In genomic region chr9:94697972-94698581, GRCh38 we compare ENCODE assay signal across 11 cellular contexts. TPM values are rescaled to one million over a fixed set of nuclear protein-coding genes. Genes with fewer than 3 reads are reported as not detected.
DNase-seq lines count a peak whose midpoint lies in the region; ATAC-seq, FAIRE-seq and TF ChIP-seq lines count a peak whose summit lies in the region.
"Had no signal": no experiment of that assay in that cellular context is flagged by ENCODE, and none has a peak within 500 bp of the region (broad histone marks: within the 10 kb centered on the region; RNA-seq: fewer than 3 reads in every experiment).

No MANE protein-coding gene starts in this region.

- H3K18ac ChIP-seq in H1 (ENCODE audit: extremely low read depth, low read length) = no peak overlapping the region

- H3K4me3 Mint-ChIP-seq in Caco-2 (ENCODE audit: unreplicated experiment) (no peak overlapping the region), mesothelial cell of epicardium (no peak overlapping the region)

- TF ChIP-seq POLR2A in H1 (IDR thresholded peaks at IDR 0.05; ENCODE audit: control extremely low read depth in 1 of 2, low read depth in 2 of 2, low read length in 2 of 2) = no peak

- H2BK15ac ChIP-seq in H1 (ENCODE audit: low read length) = no peak overlapping the region

- H3K14ac ChIP-seq in H1 (ENCODE audit: insufficient read length) = no peak overlapping the region

- 86% methylated on average over 5 of the region's 5 CpGs; no CpG with 5 or more reads in 1 of the 2 experiments for WGBS in H1 (ENCODE audit: extremely low coverage in 1 of 2, insufficient coverage in 1 of 2, insufficient read length in 1 of 2, insufficient replicate concordance in 2 of 2, low coverage in 1 of 2, low lambda C conversion rate in 2 of 2, missing lambda C conversion rate in 1 of 2), 2 experiments

- H2BK5ac ChIP-seq in H1 (ENCODE audit: low read depth, low read length) = no peak overlapping the region

- no peaks in the 10 kb centered on the region for H3K36me3 ChIP-seq in Caco-2 (ENCODE audit: control insufficient read depth, insufficient read depth, low read length)
- no peaks in the 10 kb centered on the region for H3K36me3 ChIP-seq in H1 (ENCODE audit: control insufficient read depth in 2 of 4, insufficient read depth in 4 of 4, low read length in 3 of 4)
- H3K36me3 ChIP-seq in tibial artery = no peaks in the 10 kb centered on the region
- H3K36me3 ChIP-seq: left ventricle myocardium inferior had no signal

- no peaks in the 10 kb centered on the region for H3K79me1 ChIP-seq in H1 (ENCODE audit: low read depth, low read length)

- no peak for ATAC-seq in HG03025 (IDR thresholded peaks at IDR 0.05; ENCODE audit: low FRiP score, unreplicated experiment)

- H4K8ac ChIP-seq in H1 (ENCODE audit: extremely low read depth, insufficient read depth, low read length) = no peak overlapping the region

- intact Hi-C loops in Caco-2 (cut with micrococcal nuclease; ENCODE audit: unreplicated experiment) (no loop called here), tibial artery (cut with DNase I; ENCODE audit: low total_unique reads) (no loop called here)

- H3K27ac ChIP-seq in H1 (ENCODE audit: low read depth, low read length) = no peak overlapping the region
- H3K27ac ChIP-seq in tibial artery = no peak overlapping the region
- H3K27ac ChIP-seq: left ventricle myocardium inferior had no signal

- H4K91ac ChIP-seq in H1 (replicated peaks; ENCODE audit: insufficient read length, low read length) = no peak overlapping the region

- no peak overlapping the region for H3K56ac ChIP-seq in H1 (replicated peaks; ENCODE audit: insufficient read length, low read depth, low read length)

- BruUV-seq in Caco-2 (replicated peaks; lab: Mats Ljungman, UMichigan) = no TSS peak

- H3K4me3 ChIP-seq in Caco-2 (ENCODE audit: low read depth, low read length) (no peak overlapping the region), H1 (ENCODE audit: extremely low read depth in 1 of 4, insufficient read depth in 2 of 4, low read depth in 3 of 4, low read length in 4 of 4) (no peak overlapping the region), tibial artery (no peak overlapping the region)
- H3K4me3 ChIP-seq: left ventricle myocardium inferior had no signal

- peak; percentile 67 for DNase-seq in Caco-2
- DNase-seq in H1 (ENCODE audit: low read depth in 1 of 2, low spot score in 2 of 2) = no peak
- no peak for DNase-seq in mesothelial cell of epicardium (ENCODE audit: low spot score in 2 of 2, unreplicated experiment in 2 of 2)
- DNase-seq in pons (ENCODE audit: low spot score) = no peak
- no peak for DNase-seq in activated CD4-positive, alpha-beta T cell treated with anti-CD3 and anti-CD28 coated beads, Interleukin-2, amount 50 U/mL, for 4 hours
- no peak for DNase-seq in tibial artery
- DNase-seq: left ventricle myocardium inferior, NCI-H446 treated with DMSO at 0.1 percent for 48 hours had no signal

- 0 out of 2 replicates have a peak overlapping the region, but pooled peaks have one; percentile 16 for H2AFZ ChIP-seq in H1 (ENCODE audit: low read length)

- POLR2A ChIA-PET in Caco-2 (lab: Charles Lee) = interaction anchor here (0.5 to 2.2 kb wide), 3 partner anchors 17 to 144 kb away, joined by 3 to 7 read pairs (median 5); partner anchors contain the start of gene AOPEP
- POLR2A ChIA-PET in H1 (lab: Charles Lee; ENCODE audit: partially characterized antibody) = no interaction called here

- no peak overlapping the region for H2BK20ac ChIP-seq in H1 (ENCODE audit: low read length)

- CTCF ChIA-PET in Caco-2 (lab: Charles Lee) (interaction anchor here (0.9 to 1.2 kb wide), 3 partner anchors 17 to 29 kb away, joined by 3 to 4 read pairs (median 3); partner anchors contain the start of gene AOPEP), H1 (lab: Charles Lee; ENCODE audit: partially characterized antibody) (interaction anchor here (0.6 to 1.4 kb wide), 6 partner anchors 17 to 433 kb away, joined by 3 to 6 read pairs (median 3); partner anchors contain the start of gene PCAT7)

- no peak overlapping the region for H2AK5ac ChIP-seq in H1 (ENCODE audit: low read depth, low read length)

- no peak overlapping the region for H4K5ac ChIP-seq in H1 (ENCODE audit: insufficient read length, low read depth, low read length)

- H3K23ac ChIP-seq in H1 (ENCODE audit: insufficient read length) = no peak overlapping the region

- peaks cover 10% of the 10 kb centered on the region for H3K36me3 Mint-ChIP-seq in Caco-2 (ENCODE audit: insufficient read depth, unreplicated experiment)
- no peaks in the 10 kb centered on the region for H3K36me3 Mint-ChIP-seq in mesothelial cell of epicardium

- TF ChIP-seq EP300 in Ishikawa (IDR thresholded peaks at IDR 0.05; ENCODE audit: borderline replicate concordance) (peak; percentile 75; the same call in 1 of the 2 replicates), H1 (IDR thresholded peaks at IDR 0.05; ENCODE audit: borderline replicate concordance in 1 of 2, low read depth in 2 of 2, low read length in 2 of 2) (no peak)

- no peak overlapping the region for H2BK120ac ChIP-seq in H1 (replicated peaks; ENCODE audit: low read depth, low read length)

- H3K27me3 Mint-ChIP-seq in Caco-2 (ENCODE audit: insufficient read depth, unreplicated experiment) = no peaks in the 10 kb centered on the region
- H3K27me3 Mint-ChIP-seq in mesothelial cell of epicardium (ENCODE audit: low read depth) = no peaks in the 10 kb centered on the region

- H3K4me1 ChIP-seq in Caco-2 (peaks cover 72% of the 10 kb centered on the region), H1 (replicated peaks in 1 of 4; ENCODE audit: control insufficient read depth in 3 of 4, insufficient read depth in 4 of 4, low read length in 3 of 4) (peaks cover 0 to 2% (median 0%) of the 10 kb centered on the region in 4 experiments; a peak in 1 of 7 replicates), tibial artery (peaks cover 0 to 4% (median 0%) of the 10 kb centered on the region in 4 donors)
- H3K4me1 ChIP-seq: left ventricle myocardium inferior had no signal

- H3K9ac ChIP-seq in H1 (replicated peaks in 1 of 4; ENCODE audit: extremely low read depth in 1 of 4, low read depth in 3 of 4, low read length in 3 of 4) = no peak overlapping the region

- peak overlapping the region; percentile 85 for H3K27ac Mint-ChIP-seq in Caco-2 (ENCODE audit: unreplicated experiment)
- peak overlapping the region; percentile 81 for H3K27ac Mint-ChIP-seq in mesothelial cell of epicardium

- H2BK12ac ChIP-seq in H1 (ENCODE audit: low read depth, low read length) = no peak overlapping the region

- H3K79me2 ChIP-seq in H1 (ENCODE audit: control insufficient read depth in 1 of 2, insufficient read depth in 2 of 2, low read length in 2 of 2) = no peaks in the 10 kb centered on the region

- no peak overlapping the region for H3K4me2 ChIP-seq in H1 (ENCODE audit: insufficient read depth in 1 of 2, low read depth in 2 of 2, low read length in 2 of 2)

- TF ChIP-seq RAD21 in Ishikawa (IDR thresholded peaks at IDR 0.05; ENCODE audit: low read depth) = no peak
- no peak for TF ChIP-seq RAD21 in H1 (IDR thresholded peaks at IDR 0.05 in 1 of 2, conservative IDR thresholded peaks at IDR 0.05 in 1 of 2; ENCODE audit: low read depth in 2 of 2, low read length in 2 of 2)

- H3K9me3 Mint-ChIP-seq in Caco-2 (ENCODE audit: unreplicated experiment) (peaks cover 10% of the 10 kb centered on the region), mesothelial cell of epicardium (no peaks in the 10 kb centered on the region)

- H3K9me3 ChIP-seq in Caco-2 (no peaks in the 10 kb centered on the region), H1 (ENCODE audit: insufficient read depth in 2 of 2, low read depth in 1 of 2, low read length in 1 of 2) (no peaks in the 10 kb centered on the region), tibial artery (no peaks in the 10 kb centered on the region)
- H3K9me3 ChIP-seq: left ventricle myocardium inferior had no signal

- H3K27me3 ChIP-seq in Caco-2 (replicated peaks; ENCODE audit: control insufficient read depth, insufficient read depth, low read length) = no peaks in the 10 kb centered on the region
- 0 out of 7 replicates have a peak, but pooled peaks cover 0 to 2% (median 0%) of the 10 kb centered on the region in 4 experiments for H3K27me3 ChIP-seq in H1 (replicated peaks in 1 of 4; ENCODE audit: control insufficient read depth in 3 of 4, extremely low read depth in 1 of 4, insufficient read depth in 3 of 4, low read length in 3 of 4)
- no peaks in the 10 kb centered on the region for H3K27me3 ChIP-seq in tibial artery

- peak; percentile 32 for FAIRE-seq in H1 (lab: Jason Lieb, UNC)
- FAIRE-seq: GM12892 had no signal

- H3K23me2 ChIP-seq in H1 (ENCODE audit: low read depth, low read length) = no peaks in the 10 kb centered on the region; the same call in 1 of the 2 replicates

- TF ChIP-seq CTCF in Caco-2 (IDR thresholded peaks at IDR 0.05; ENCODE audit: insufficient read depth in 1 of 2, low read depth in 1 of 2, low read length in 1 of 2, severe bottlenecking in 1 of 2, unreplicated experiment in 1 of 2) (no peak), H1 (IDR thresholded peaks at IDR 0.05; ENCODE audit: control extremely low read depth in 1 of 3, insufficient read depth in 1 of 3, low read depth in 1 of 3, low read length in 3 of 3) (no peak), mesothelial cell of epicardium (IDR thresholded peaks at IDR 0.05; ENCODE audit: unreplicated experiment) (no peak), tibial artery (IDR thresholded peaks at IDR 0.05) (no peak)

- H3K4ac ChIP-seq in H1 (replicated peaks; ENCODE audit: insufficient read length, low read depth, low read length) = no peak overlapping the region

- H3K4me1 Mint-ChIP-seq in Caco-2 (ENCODE audit: low read depth, unreplicated experiment) = peaks cover 50% of the 10 kb centered on the region
- peaks cover 36% of the 10 kb centered on the region for H3K4me1 Mint-ChIP-seq in mesothelial cell of epicardium

- no peaks in the 10 kb centered on the region for H4K20me1 ChIP-seq in H1 (replicated peaks in 1 of 2; ENCODE audit: control insufficient read depth in 1 of 2, insufficient read depth in 2 of 2, low read length in 2 of 2)

RNA-seq across cellular contexts. Expression of gene AOPEP, which starts 28.4 kb away (rescaled TPM):
- total RNA-seq in Caco-2 (2022) (61.7 and 63.3 TPM in 2 replicates), mesothelial cell of epicardium (56.3 to 63.0 TPM (median 61.4 TPM) in 3 replicates)
- 14.3 TPM in 2 replicates for total RNA-seq in H1 (2021; fragmentation: NEBNext Ultra II Directional; extraction: Animal tissue kit (Norgen Biotek cat#: 25700))
- polyA plus RNA-seq in H1 (2011; rRNA removed) = 5.1 and 6.1 TPM in 2 replicates
- polyA plus RNA-seq in H1 (2011; cell fraction: cytosol; rRNA removed) = 8.3 TPM
- polyA plus RNA-seq in H1 (2011; cell fraction: nucleus; rRNA removed) = 10.0 TPM
- 4.8 to 7.5 TPM (median 6.1 TPM) in 4 replicates for polyA plus RNA-seq in H1 (2012, experiment 1 of 2)
- polyA plus RNA-seq in H1 (2012, experiment 2 of 2) = 1.3 TPM
- polyA plus RNA-seq in H1 (2013, experiment 1 of 2) = 3.9 TPM
- 3.3 TPM for polyA plus RNA-seq in H1 (2013, experiment 2 of 2)
- 32.1 and 39.5 TPM in 2 replicates for polyA minus RNA-seq in H1 (2011; rRNA and poly(A)+ RNA removed)
- polyA minus RNA-seq in H1 (2011; cell fraction: cytosol; rRNA and poly(A)+ RNA removed) = 9.0 TPM
- polyA minus RNA-seq in H1 (2011; cell fraction: nucleus; rRNA and poly(A)+ RNA removed) = 86.0 TPM

RNA-seq across cellular contexts. Expression of gene FBP1, which starts 58.8 kb away (rescaled TPM):
- total RNA-seq in Caco-2 (2022) (1.8 and 2.3 TPM in 2 replicates), mesothelial cell of epicardium (5.3 to 6.5 TPM (median 5.9 TPM) in 3 replicates)
- total RNA-seq in H1 (2021; fragmentation: NEBNext Ultra II Directional; extraction: Animal tissue kit (Norgen Biotek cat#: 25700)) = 1.0 and 2.2 TPM in 2 replicates
- polyA plus RNA-seq in H1 (2011; rRNA removed) = 2.6 and 4.1 TPM in 2 replicates
- polyA plus RNA-seq in H1 (2011; cell fraction: cytosol; rRNA removed) = 3.3 TPM
- polyA plus RNA-seq in H1 (2011; cell fraction: nucleus; rRNA removed) = 2.7 TPM
- 3.2 to 5.2 TPM (median 3.6 TPM) in 4 replicates for polyA plus RNA-seq in H1 (2012, experiment 1 of 2)
- 4.3 TPM for polyA plus RNA-seq in H1 (2012, experiment 2 of 2)
- 1.9 TPM for polyA plus RNA-seq in H1 (2013, experiment 1 of 2)
- 2.2 TPM for polyA plus RNA-seq in H1 (2013, experiment 2 of 2)
- 1.2 and 1.7 TPM in 2 replicates for polyA minus RNA-seq in H1 (2011; rRNA and poly(A)+ RNA removed)
- 1.3 TPM for polyA minus RNA-seq in H1 (2011; cell fraction: cytosol; rRNA and poly(A)+ RNA removed)
- 1.1 TPM for polyA minus RNA-seq in H1 (2011; cell fraction: nucleus; rRNA and poly(A)+ RNA removed)

Comparison
In these comparisons a context has a peak if more than half of its experiments do, and no peak if none do; other contexts are left out.
1. DNase-seq: peak in Caco-2 (2 of 2); none in H1 (0 of 2), mesothelial cell of epicardium (0 of 2), pons (single experiment), activated CD4-positive, alpha-beta T cell treated with anti-CD3 and anti-CD28 coated beads, Interleukin-2, amount 50 U/mL, for 4 hours (0 of 2) and tibial artery (0 of 2).